8 cellular contexts compared by ENCODE assay signal in the genomic region with DNA sequence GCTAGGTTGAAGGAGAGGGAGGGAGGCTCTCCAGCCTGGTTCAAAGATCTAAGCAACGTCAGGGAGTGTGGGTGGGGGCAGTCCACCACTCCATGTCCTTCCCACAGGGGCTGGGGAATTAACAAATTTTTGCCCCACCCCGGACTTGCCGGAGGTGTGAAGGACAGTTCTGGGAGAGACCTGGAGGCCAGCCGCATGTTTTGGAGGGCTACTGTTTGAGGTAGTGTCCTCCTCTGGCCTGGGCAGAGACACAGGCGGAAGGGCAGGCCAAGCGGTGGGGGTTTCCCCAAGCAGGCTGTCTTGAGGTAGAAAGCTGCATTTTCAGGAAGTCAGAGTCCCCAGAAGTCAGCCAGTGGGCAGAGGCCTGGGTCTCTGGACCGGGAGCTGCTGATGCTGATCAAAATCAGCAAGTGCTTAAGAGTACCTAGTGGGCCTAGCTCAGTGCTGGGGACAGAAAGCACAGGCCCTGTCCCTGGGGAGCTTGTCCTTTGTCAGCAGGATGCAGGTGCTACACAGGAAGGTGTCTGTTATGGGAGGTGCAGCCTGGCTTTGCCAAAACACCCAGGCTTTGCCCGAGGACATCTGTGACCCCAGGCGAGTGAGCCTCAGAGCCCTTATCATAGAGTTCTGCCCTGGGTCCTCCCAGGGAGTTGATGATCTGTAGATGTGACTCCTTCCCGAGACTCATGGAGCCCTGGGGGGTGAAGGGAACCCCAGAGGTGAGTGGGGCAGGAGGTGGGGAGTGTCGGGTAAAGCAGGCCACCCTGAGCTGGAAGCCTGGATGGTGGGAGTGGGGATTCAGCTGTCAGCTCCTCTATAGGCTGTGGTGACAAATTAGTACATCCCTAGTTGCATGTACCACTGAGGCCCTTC. TPM values are rescaled to one million over a fixed set of nuclear protein-coding genes. Genes with fewer than 3 reads are reported as not detected.
DNase-seq lines count a peak whose midpoint lies in the region; ATAC-seq, FAIRE-seq and TF ChIP-seq lines count a peak whose summit lies in the region.

No MANE protein-coding gene starts in this region.

- no peaks in the 10 kb centered on the region for H3K27me3 ChIP-seq in GM12878 (replicated peaks in 1 of 2; ENCODE audit: control insufficient read depth in 2 of 2, insufficient read depth in 2 of 2, low read length in 1 of 2)
- no peaks in the 10 kb centered on the region for H3K27me3 ChIP-seq in thymus (ENCODE audit: control insufficient read depth, insufficient read depth)

- H3K4me3 ChIP-seq in GM08714 (ENCODE audit: low read length) (peak overlapping the region; percentile 45; the same call in 1 of the 2 replicates), GM12878 (peak overlapping the region; percentile 78), thymus (ENCODE audit: low read length) (no peak overlapping the region)

- H3K9me3 ChIP-seq in GM12878 (replicated peaks; ENCODE audit: control insufficient read depth, insufficient read depth, low read length): no peaks in the 10 kb centered on the region
- no peaks in the 10 kb centered on the region for H3K9me3 ChIP-seq in thymus (ENCODE audit: control insufficient read depth)

- intact Hi-C loops in GM12878 (cut with micrococcal nuclease; ENCODE audit: unreplicated experiment): loop anchor here (2.0 to 5.0 kb wide), 3 partner anchors 19 to 417 kb away; a partner anchor contains a TSS

- TF ChIP-seq EP300 in GM12878 (IDR thresholded peaks at IDR 0.05; ENCODE audit: borderline replicate concordance in 1 of 2, control insufficient read depth in 1 of 2, low read depth in 2 of 2, low read length in 2 of 2): no peak

- SMC1A ChIA-PET in GM12878 (lab: Charles Lee; ENCODE audit: uncharacterized antibody, unreplicated experiment): interaction anchor here (0.9 to 8.8 kb wide), 7 partner anchors 11 to 133 kb away, joined by 3 to 148 read pairs (median 4); a partner anchor contains a TSS

- TF ChIP-seq CTCF in GM12878 (IDR thresholded peaks at IDR 0.05 in 2 of 3, conservative IDR thresholded peaks at IDR 0.05 in 1 of 3; ENCODE audit: control insufficient read depth in 2 of 3, extremely low read depth in 1 of 3, insufficient read depth in 1 of 3, low read depth in 3 of 3, low read length in 3 of 3): no peak

- no peaks in the 10 kb centered on the region for H4K20me1 ChIP-seq in GM12878 (ENCODE audit: control insufficient read depth, insufficient read depth)

- peak; percentile 74 for FAIRE-seq in GM12878 (lab: Jason Lieb, UNC)

- H3K79me2 ChIP-seq in GM12878 (ENCODE audit: control insufficient read depth, insufficient read depth, low read length): peaks cover 55% of the 10 kb centered on the region

- no peak for TF ChIP-seq RAD21 in GM12878 (IDR thresholded peaks at IDR 0.05; ENCODE audit: insufficient read depth, low read depth, low read length)

- H3K27ac ChIP-seq in GM12878 (ENCODE audit: control insufficient read depth, insufficient read depth): peak overlapping the region; percentile 89
- peak overlapping the region; percentile 81 for H3K27ac ChIP-seq in thymus (ENCODE audit: low read depth)

- H3K4me2 ChIP-seq in GM12878 (ENCODE audit: control insufficient read depth, insufficient read depth): peak overlapping the region; percentile 92

- ATAC-seq in GM19438 (IDR thresholded peaks at IDR 0.05; ENCODE audit: low read depth, unreplicated experiment): peak; percentile 54
- ATAC-seq in HG03460 (IDR thresholded peaks at IDR 0.05; ENCODE audit: unreplicated experiment): peak; percentile 40
- ATAC-seq in GM12878: peak; percentile 68

- peak overlapping the region; percentile 20 for H2AFZ ChIP-seq in GM12878 (ENCODE audit: control insufficient read depth, low read depth, low read length)

- RAD21 ChIA-PET in GM12878 (lab: Charles Lee; ENCODE audit: unreplicated experiment): interaction anchor here (0.7 to 8.4 kb wide), 9 partner anchors 11 to 160 kb away, joined by 3 to 144 read pairs (median 5); a partner anchor contains a TSS

- no TSS peak for BruUV-seq in GM12878 (replicated peaks; lab: Mats Ljungman, UMichigan)

- peak; percentile 81 for TF ChIP-seq POLR2A in GM12878 (IDR thresholded peaks at IDR 0.05; ENCODE audit: low read depth, low read length)

- peak overlapping the region; percentile 74 for H3K9ac ChIP-seq in GM12878 (ENCODE audit: control insufficient read depth, insufficient read depth, low read length)

- in situ Hi-C loops in GM12878 (cut with MboI): no loop called here

- 0% methylated on average over 11 of the region's 11 CpGs for WGBS in GM12878 (ENCODE audit: insufficient coverage, insufficient replicate concordance, low lambda C conversion rate, missing lambda C conversion rate)
- 28% methylated on average over 11 of the region's 11 CpGs for WGBS in thymus

- H3K4me1 ChIP-seq in GM12878 (ENCODE audit: control insufficient read depth, insufficient read depth, low read length) (peaks cover 75% of the 10 kb centered on the region), thymus (ENCODE audit: control insufficient read depth, insufficient read depth, low read length) (peaks cover 35% of the 10 kb centered on the region)

- H3K36me3 ChIP-seq in GM12878 (ENCODE audit: control insufficient read depth in 2 of 2, insufficient read depth in 2 of 2, low read length in 1 of 2) (peaks cover 3 to 13% of the 10 kb centered on the region in 2 experiments; a peak in 3 of 4 replicates), thymus (ENCODE audit: control insufficient read depth, insufficient read depth) (peaks cover 36% of the 10 kb centered on the region)

- DNase-seq in GM12878 (ENCODE audit: low read depth, low spot score) (no peak), NCI-H774 (lab: John Stamatoyannopoulos, UW) (no peak), HT-29 (ENCODE audit: low spot score) (no peak), NCI-H187 (lab: John Stamatoyannopoulos, UW) (no peak)

- CTCF ChIA-PET in GM12878 (lab: Yijun Ruan, JAX): interaction anchor here (0.8 to 9.9 kb wide), 8 partner anchors 11 to 240 kb away, joined by 3 to 145 read pairs (median 6); a partner anchor contains a TSS

- POLR2A ChIA-PET in GM12878 (lab: Charles Lee): interaction anchor here (1.0 to 8.5 kb wide), 5 partner anchors 10 to 160 kb away, joined by 3 to 113 read pairs (median 15); a partner anchor contains a TSS

TF ChIP-seq in GM12878, 131 proteins besides CTCF, POLR2A, EP300 and RAD21 (continues in another document):
- TF ChIP-seq, protein P1, sequence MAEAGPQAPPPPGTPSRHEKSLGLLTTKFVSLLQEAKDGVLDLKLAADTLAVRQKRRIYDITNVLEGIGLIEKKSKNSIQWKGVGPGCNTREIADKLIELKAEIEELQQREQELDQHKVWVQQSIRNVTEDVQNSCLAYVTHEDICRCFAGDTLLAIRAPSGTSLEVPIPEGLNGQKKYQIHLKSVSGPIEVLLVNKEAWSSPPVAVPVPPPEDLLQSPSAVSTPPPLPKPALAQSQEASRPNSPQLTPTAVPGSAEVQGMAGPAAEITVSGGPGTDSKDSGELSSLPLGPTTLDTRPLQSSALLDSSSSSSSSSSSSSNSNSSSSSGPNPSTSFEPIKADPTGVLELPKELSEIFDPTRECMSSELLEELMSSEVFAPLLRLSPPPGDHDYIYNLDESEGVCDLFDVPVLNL (IDR thresholded peaks at IDR 0.05; ENCODE audit: low read depth, low read length): no peak
- no peak for TF ChIP-seq PML (IDR thresholded peaks at IDR 0.05; ENCODE audit: low read length)
- peak; percentile 76 for TF ChIP-seq POLR2AphosphoS5 (IDR thresholded peaks at IDR 0.05; ENCODE audit: low read length)
- TF ChIP-seq, protein P2, sequence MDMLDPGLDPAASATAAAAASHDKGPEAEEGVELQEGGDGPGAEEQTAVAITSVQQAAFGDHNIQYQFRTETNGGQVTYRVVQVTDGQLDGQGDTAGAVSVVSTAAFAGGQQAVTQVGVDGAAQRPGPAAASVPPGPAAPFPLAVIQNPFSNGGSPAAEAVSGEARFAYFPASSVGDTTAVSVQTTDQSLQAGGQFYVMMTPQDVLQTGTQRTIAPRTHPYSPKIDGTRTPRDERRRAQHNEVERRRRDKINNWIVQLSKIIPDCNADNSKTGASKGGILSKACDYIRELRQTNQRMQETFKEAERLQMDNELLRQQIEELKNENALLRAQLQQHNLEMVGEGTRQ (IDR thresholded peaks at IDR 0.05; ENCODE audit: borderline replicate concordance, low read depth, low read length): no peak
- no peak for TF ChIP-seq FOXM1 (IDR thresholded peaks at IDR 0.05; ENCODE audit: low read depth, low read length)
- no peak for TF ChIP-seq SP1 (IDR thresholded peaks at IDR 0.05; ENCODE audit: low read depth, low read length)
- no peak for TF ChIP-seq JUNB (IDR thresholded peaks at IDR 0.05)
- no peak for TF ChIP-seq ZZZ3 (IDR thresholded peaks at IDR 0.05; ENCODE audit: control insufficient read depth, insufficient read length, low read depth)

RNA-seq across cellular contexts. Expression of a gene that starts 18.6 kb away (rescaled TPM):
- total RNA-seq in GM12878 (2013; cell fraction: nucleolus; rRNA removed): 71.9 and 78.0 TPM in 2 replicates
- total RNA-seq in GM12878 (2014; rRNA removed): 35.9 and 40.0 TPM in 2 replicates
- 19.9 and 23.6 TPM in 2 replicates for total RNA-seq in GM12878 (2014; rRNA removed; fragmentation: Illumina TruSeq; extraction: Trizol)
- total RNA-seq in GM12878 (2021): 66.1 and 67.0 TPM in 2 replicates
- 9.3 TPM for polyA plus RNA-seq in GM12878 (2011; ENCODE audit: low read depth)
- 18.7 and 31.5 TPM in 2 replicates for polyA plus RNA-seq in GM12878 (2011; rRNA removed)
- 32.4 and 44.8 TPM in 2 replicates for polyA plus RNA-seq in GM12878 (2011; cell fraction: cytosol; rRNA removed)
- 47.8 and 58.6 TPM in 2 replicates for polyA plus RNA-seq in GM12878 (2011; cell fraction: nucleus; rRNA removed)
- polyA plus RNA-seq in GM12878 (2012): 22.9 and 26.2 TPM in 2 replicates
- 11.3 and 21.2 TPM in 2 replicates for polyA plus RNA-seq in GM12878 (2014; fragmentation: Illumina TruSeq; extraction: Trizol)
- 1 to 10 TPM; 1.5 to 2.3 TPM for polyA plus RNA-seq in GM12878 (2014; fragmentation: Nextera tagmentation; extraction: Ambion mirVana)
- 35.3 and 46.9 TPM in 2 replicates for polyA plus RNA-seq in GM12878 (2014; rRNA removed)
- 10 to 100 TPM; 13.1 to 15.6 TPM for polyA plus RNA-seq in GM12878 (2016; fragmentation: Nextera tagmentation; extraction: Ambion mirVana)
- polyA minus RNA-seq in GM12878 (2011; rRNA and poly(A)+ RNA removed): 47.3 and 68.9 TPM in 2 replicates
- polyA minus RNA-seq in GM12878 (2011; cell fraction: cytosol; rRNA and poly(A)+ RNA removed): 22.5 and 26.8 TPM in 2 replicates
- 21.9 and 35.7 TPM in 2 replicates for polyA minus RNA-seq in GM12878 (2011; cell fraction: nucleus; rRNA and poly(A)+ RNA removed)
- polyA plus RNA-seq in thymus: 14.1 TPM
- 47.6 and 50.1 TPM in 2 replicates for total RNA-seq in HT-29 (2014; rRNA removed; shearing (Covaris generic))
